1 cellular context compared by ENCODE assay signal in genomic region chr2:231640229-231640628, GRCh38.
TF ChIP-seq lines count a peak whose summit lies in the region.

No MANE protein-coding gene starts in this region.

TF ChIP-seq in IMR-90, 13 proteins besides CTCF, POLR2A, EP300 and RAD21 (continued from another document):
- TF ChIP-seq USF2 (IDR thresholded peaks at IDR 0.05; ENCODE audit: low read depth, low read length) = no peak
- TF ChIP-seq MXI1 (IDR thresholded peaks at IDR 0.05; ENCODE audit: borderline replicate concordance, low read depth, low read length) = no peak
- TF ChIP-seq BHLHE40 (IDR thresholded peaks at IDR 0.05; ENCODE audit: low read depth, low read length) = no peak
- no peak for TF ChIP-seq MAZ (IDR thresholded peaks at IDR 0.05; ENCODE audit: borderline replicate concordance, low read depth, low read length)
- TF ChIP-seq RFX5 (IDR thresholded peaks at IDR 0.05; ENCODE audit: low read depth, low read length) = no peak
- TF ChIP-seq RCOR1 (IDR thresholded peaks at IDR 0.05; ENCODE audit: insufficient replicate concordance, low read length) = no peak
- TF ChIP-seq SMC3 (IDR thresholded peaks at IDR 0.05; ENCODE audit: low read depth, low read length) = no peak
- no peak for TF ChIP-seq FOS (IDR thresholded peaks at IDR 0.05; ENCODE audit: low read depth, low read length)
- no peak for TF ChIP-seq CHD1 (IDR thresholded peaks at IDR 0.05; ENCODE audit: low read depth, low read length)
- TF ChIP-seq, protein P1, sequence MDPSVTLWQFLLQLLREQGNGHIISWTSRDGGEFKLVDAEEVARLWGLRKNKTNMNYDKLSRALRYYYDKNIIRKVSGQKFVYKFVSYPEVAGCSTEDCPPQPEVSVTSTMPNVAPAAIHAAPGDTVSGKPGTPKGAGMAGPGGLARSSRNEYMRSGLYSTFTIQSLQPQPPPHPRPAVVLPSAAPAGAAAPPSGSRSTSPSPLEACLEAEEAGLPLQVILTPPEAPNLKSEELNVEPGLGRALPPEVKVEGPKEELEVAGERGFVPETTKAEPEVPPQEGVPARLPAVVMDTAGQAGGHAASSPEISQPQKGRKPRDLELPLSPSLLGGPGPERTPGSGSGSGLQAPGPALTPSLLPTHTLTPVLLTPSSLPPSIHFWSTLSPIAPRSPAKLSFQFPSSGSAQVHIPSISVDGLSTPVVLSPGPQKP (IDR thresholded peaks at IDR 0.05; ENCODE audit: borderline replicate concordance, low read depth, low read length) = no peak
TF ChIP-seq in IMR-90: peak in this region for 0.
